ENCODE assay signal across 1 cellular context in genomic region chr10:117552156-117552620, GRCh38.
TF ChIP-seq lines count a peak whose summit lies in the region.

No MANE protein-coding gene starts in this region.

TF ChIP-seq in HepG2, 621 proteins besides CTCF, POLR2A, EP300 and RAD21:
- TF ChIP-seq KAT2B (IDR thresholded peaks at IDR 0.05; ENCODE audit: borderline replicate concordance, low read depth, low read length): no peak
- no peak for TF ChIP-seq ZNF768 (CRISPR knock-in tag; IDR thresholded peaks at IDR 0.05)
- no peak for TF ChIP-seq DMAP1 (CRISPR knock-in tag; IDR thresholded peaks at IDR 0.05)
- no peak for TF ChIP-seq MEF2D (CRISPR knock-in tag; IDR thresholded peaks at IDR 0.05)
TF ChIP-seq in HepG2: peak in this region for 0.
